Comparison of ENCODE assay signal across 18 cellular contexts in genomic region chr18:46630160-46630559, GRCh38. TPM values are rescaled to one million over a fixed set of nuclear protein-coding genes. Genes with fewer than 3 reads are reported as not detected.
A peak's percentile ranks its signal among the peaks of the same experiment; 100 is the strongest.
DNase-seq lines count a peak whose midpoint lies in the region; ATAC-seq and TF ChIP-seq lines count a peak whose summit lies in the region.
"Had no signal": no experiment of that assay in that cellular context is flagged by ENCODE, and none has a peak within 500 bp of the region (broad histone marks: within the 10 kb centered on the region; RNA-seq: fewer than 3 reads in every experiment).

No MANE protein-coding gene starts in this region.

- H3K9me3 ChIP-seq in HAP-1 (no peaks in the 10 kb centered on the region), lower lobe of right lung (peaks cover 3% of the 10 kb centered on the region)
- H3K9me3 ChIP-seq: body of pancreas, thoracic aorta had no signal

- TF ChIP-seq CTCF in lower lobe of right lung (IDR thresholded peaks at IDR 0.05) = no peak

- no peaks in the 10 kb centered on the region for H3K36me3 ChIP-seq in HAP-1 (replicated peaks)
- no peaks in the 10 kb centered on the region for H3K36me3 ChIP-seq in lower lobe of right lung
- H3K36me3 ChIP-seq: left lung, thoracic aorta had no signal

- DNase-seq in NOMO-1 treated with DMSO at 0.1 percent for 48 hours (lab: John Stamatoyannopoulos, UW; ENCODE audit: unreplicated experiment) (peak; percentile 16), NOMO-1 treated with dmso at 0.1 percent for 144 hours (lab: John Stamatoyannopoulos, UW; ENCODE audit: unreplicated experiment) (no peak), HK-2 (ENCODE audit: unreplicated experiment) (peak; percentile 16), UCSD-AML1 (lab: John Stamatoyannopoulos, UW; ENCODE audit: unreplicated experiment) (peak; percentile 53), myocyte (ENCODE audit: low read depth) (peak; percentile 9), SIG-M5 (lab: John Stamatoyannopoulos, UW) (no peak), HAP-1 (ENCODE audit: low spot score in 2 of 2) (no peak), lower lobe of right lung (no peak)
- DNase-seq: body of pancreas, Calu3, hippocampal formation, left lung, NCI-H1092 treated with DMSO at 0.1 percent for 48 hours, SHP77 treated with DMSO at 0.1 percent for 48 hours had no signal

- H3K27me3 ChIP-seq in HAP-1 (ENCODE audit: low read depth) (no peaks in the 10 kb centered on the region), lower lobe of right lung (ENCODE audit: low read depth) (peaks cover 4% of the 10 kb centered on the region)
- H3K27me3 ChIP-seq: body of pancreas had no signal

- in situ Hi-C loops in HAP-1 (cut with MboI; ENCODE audit: low sequenced_read_pairs) = no loop called here

- no peak overlapping the region for H3K27ac ChIP-seq in lower lobe of right lung
- H3K27ac ChIP-seq: body of pancreas, left lung, thoracic aorta had no signal

- no peak for ATAC-seq in lower lobe of right lung
- ATAC-seq: body of pancreas, left lung had no signal

- H3K4me3 ChIP-seq in HAP-1 = no peak overlapping the region
- H3K4me3 ChIP-seq in lower lobe of right lung = no peak overlapping the region
- H3K4me3 ChIP-seq: body of pancreas, left lung, smooth muscle cell, thoracic aorta had no signal

- intact Hi-C loops in lower lobe of right lung (cut with DNase I) = no loop called here

- H3K4me1 ChIP-seq in HAP-1 (no peaks in the 10 kb centered on the region), lower lobe of right lung (no peaks in the 10 kb centered on the region)
- H3K4me1 ChIP-seq: body of pancreas, left lung had no signal

RNA-seq across cellular contexts. Expression of gene LOXHD1, which starts 26.9 kb away (rescaled TPM):
- not detected in 2 replicates for total RNA-seq in myocyte
- polyA plus RNA-seq in myocyte (2012) = not detected
- 2.9 TPM for total RNA-seq in lower lobe of right lung
- total RNA-seq: Calu3, NCI-H460, neural crest cell, smooth muscle cell had no signal
- polyA plus RNA-seq: smooth muscle cell had no signal

Comparison
In these comparisons a context has a peak if more than half of its experiments do, and no peak if none do; other contexts are left out.
1. DNase-seq: peak in NOMO-1 treated with DMSO at 0.1 percent for 48 hours (single experiment), HK-2 (single experiment), UCSD-AML1 (single experiment) and myocyte (single experiment); none in NOMO-1 treated with dmso at 0.1 percent for 144 hours (single experiment), SIG-M5 (single experiment), HAP-1 (0 of 2) and lower lobe of right lung (single experiment).